Comparison of ENCODE assay signal across 9 cellular contexts in the genomic region with DNA sequence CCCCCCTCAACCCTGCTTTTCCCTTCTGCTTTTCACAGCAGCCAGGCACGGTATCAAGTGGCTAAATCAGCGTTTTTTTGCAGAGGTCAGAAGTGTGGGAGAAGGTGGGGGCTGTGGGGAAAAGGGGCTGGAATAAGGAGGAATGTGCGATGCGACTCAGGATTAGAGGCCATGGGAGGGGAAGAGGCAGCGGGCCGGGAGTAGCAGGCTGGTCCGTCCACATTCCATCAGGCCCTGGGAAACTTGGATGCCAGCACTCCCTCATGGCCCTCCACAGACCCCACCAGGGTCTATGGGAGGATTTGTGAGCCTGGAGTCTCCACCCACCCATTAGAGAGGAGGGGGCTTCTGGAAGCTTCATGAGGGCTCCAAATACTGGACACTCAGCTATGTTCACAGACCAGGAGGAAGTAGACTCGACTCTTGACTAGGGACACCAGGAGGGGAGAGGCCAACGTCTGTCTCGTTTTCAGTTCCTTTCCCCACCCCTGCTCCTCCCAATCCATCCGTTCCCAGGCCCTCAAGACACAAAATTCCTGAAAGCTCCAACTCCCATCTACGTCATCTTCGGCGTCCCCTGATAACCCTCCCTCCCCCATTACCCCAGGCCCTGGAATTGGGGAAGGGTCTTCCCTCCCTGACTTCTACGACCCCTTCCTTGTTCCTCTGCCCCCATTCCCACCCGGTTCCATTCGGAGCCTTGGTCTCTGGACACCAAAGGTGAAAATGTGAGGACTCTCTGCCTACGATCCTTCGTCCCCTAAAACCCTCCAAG. TPM values are rescaled to one million over a fixed set of nuclear protein-coding genes. Genes with fewer than 3 reads are reported as not detected.
DNase-seq lines count a peak whose midpoint lies in the region; ATAC-seq and TF ChIP-seq lines count a peak whose summit lies in the region.
"Had no signal": no experiment of that assay in that cellular context is flagged by ENCODE, and none has a peak within 500 bp of the region (broad histone marks: within the 10 kb centered on the region; RNA-seq: fewer than 3 reads in every experiment).

No MANE protein-coding gene starts in this region.

- TF ChIP-seq CTCF in GM12864 (IDR thresholded peaks at IDR 0.05; ENCODE audit: low read depth, low read length, missing control alignments) = no peak
- no peak for TF ChIP-seq CTCF in gastroesophageal sphincter (IDR thresholded peaks at IDR 0.05)
- no peak for TF ChIP-seq CTCF in sigmoid colon (IDR thresholded peaks at IDR 0.05)

- H3K27ac ChIP-seq in gastroesophageal sphincter (peak overlapping the region in 3 of 4 donors; percentile 67 to 75 (median 72)), sigmoid colon (peak overlapping the region in 3 of 4 donors; percentile 12 to 69 (median 51))

- H3K36me3 ChIP-seq in NT2/D1 (ENCODE audit: insufficient read depth, insufficient read length, low read length) (no peaks in the 10 kb centered on the region), gastroesophageal sphincter (no peaks in the 10 kb centered on the region), sigmoid colon (no peaks in the 10 kb centered on the region)

- peak overlapping the region; percentile 68 for H3K4me3 ChIP-seq in GM12864 (ENCODE audit: low read depth, low read length)
- H3K4me3 ChIP-seq in NT2/D1 (ENCODE audit: insufficient read length, low read depth) = peak overlapping the region; percentile 83
- H3K4me3 ChIP-seq in gastroesophageal sphincter = peak overlapping the region in 1 of 2 donors; percentile 54
- H3K4me3 ChIP-seq in sigmoid colon = peak overlapping the region in 3 of 4 donors; percentile 37 to 46 (median 44)

- H3K4me1 ChIP-seq in NT2/D1 (ENCODE audit: insufficient read depth, insufficient read length) = peaks cover 9% of the 10 kb centered on the region
- H3K4me1 ChIP-seq in gastroesophageal sphincter = peaks cover 0 to 68% (median 16%) of the 10 kb centered on the region in 3 donors
- peaks cover 0 to 37% (median 34%) of the 10 kb centered on the region in 4 donors for H3K4me1 ChIP-seq in sigmoid colon

- TF ChIP-seq POLR2A in gastroesophageal sphincter (IDR thresholded peaks at IDR 0.05) (no peak), sigmoid colon (IDR thresholded peaks at IDR 0.05) (no peak)

- H3K9me3 ChIP-seq in NT2/D1 (ENCODE audit: insufficient read depth, low read length) (no peaks in the 10 kb centered on the region), gastroesophageal sphincter (no peaks in the 10 kb centered on the region), sigmoid colon (no peaks in the 10 kb centered on the region)

- H3K27me3 ChIP-seq in NT2/D1 (ENCODE audit: insufficient read depth, insufficient read length) (no peaks in the 10 kb centered on the region), gastroesophageal sphincter (peaks cover 79% of the 10 kb centered on the region), sigmoid colon (peaks cover 40 to 74% (median 68%) of the 10 kb centered on the region in 3 donors)

- no peak for DNase-seq in GM12864 (ENCODE audit: low read depth)
- no peak for DNase-seq in NT2/D1 (ENCODE audit: low read depth, low spot score)
- DNase-seq in sigmoid colon = no peak
- DNase-seq in NCI-H82 (lab: John Stamatoyannopoulos, UW) = no peak
- DNase-seq in hepatic stellate cell (ENCODE audit: low spot score) = no peak
- DNase-seq: HFFc6 had no signal

- intact Hi-C loops in sigmoid colon (cut with DNase I) = no loop called here

- no peak for ATAC-seq in gastroesophageal sphincter
- no peak for ATAC-seq in GM18861 (IDR thresholded peaks at IDR 0.05; ENCODE audit: unreplicated experiment)
- ATAC-seq in GM21723 (IDR thresholded peaks at IDR 0.05; ENCODE audit: unreplicated experiment) = no peak

- 8 to 26% methylated on average over 13 to 15 of the region's 19 CpGs for WGBS in gastroesophageal sphincter (ENCODE audit: low coverage in 1 of 2), 2 donors
- WGBS in sigmoid colon, 2 donors = 7 to 9% methylated on average over 19 of the region's 19 CpGs

- TF ChIP-seq EP300 in gastroesophageal sphincter (IDR thresholded peaks at IDR 0.05) = no peak
- no peak for TF ChIP-seq EP300 in sigmoid colon (IDR thresholded peaks at IDR 0.05)

- H3K9ac ChIP-seq in NT2/D1 (ENCODE audit: insufficient read length, low read depth) = peak overlapping the region; percentile 92

RNA-seq across cellular contexts. Expression of gene KCNC3, which starts 3.3 kb away (rescaled TPM):
- total RNA-seq in gastroesophageal sphincter = under 1 TPM in 3 of 4 donors, not detected in 1; 0.16 to 0.67 (median 0.58) TPM
- under 1 TPM in 2 of 4 donors, not detected in 2; 0.36 to 0.83 TPM for total RNA-seq in sigmoid colon
- 1 to 10 TPM in 1 of 3 donors, under 1 TPM in 1, not detected in 1; 0.92 to 1.6 TPM for polyA plus RNA-seq in sigmoid colon
- total RNA-seq: HFFc6 had no signal

RNA-seq across cellular contexts. Expression of gene NAPSA, which starts 33.0 kb away (rescaled TPM):
- total RNA-seq in gastroesophageal sphincter = 1 to 10 TPM in 1 of 4 donors, not detected in 3; 1.0 TPM
- total RNA-seq in sigmoid colon = under 1 TPM in 2 of 4 donors, not detected in 2; 0.55 to 0.95 TPM
- 1 to 10 TPM in 2 of 3 donors, under 1 TPM in 1; 0.69 to 2.4 (median 2.0) TPM for polyA plus RNA-seq in sigmoid colon

RNA-seq across cellular contexts. Expression of gene NR1H2, which starts 43.8 kb away (rescaled TPM):
- total RNA-seq in gastroesophageal sphincter = 100 to 1,000 TPM; 138 to 191 (median 145) TPM
- 100 to 1,000 TPM in 3 of 4 donors, 10 to 100 TPM in 1; 92.5 to 143 (median 109) TPM for total RNA-seq in sigmoid colon
- 10 to 100 TPM; 58.9 to 72.8 (median 65.4) TPM for polyA plus RNA-seq in sigmoid colon

RNA-seq across cellular contexts. Expression of gene POLD1, which starts 51.7 kb away (rescaled TPM):
- total RNA-seq in gastroesophageal sphincter (10 to 100 TPM in 2 of 4 donors, 1 to 10 TPM in 2; 7.2 to 13.7 (median 10.3) TPM), sigmoid colon (10 to 100 TPM in 3 of 4 donors, 1 to 10 TPM in 1; 9.6 to 20.5 (median 10.0) TPM)
- 10 to 100 TPM; 10.8 to 44.2 (median 19.0) TPM for polyA plus RNA-seq in sigmoid colon
